In genomic region chrX:1386338-1387127, GRCh38 we compare ENCODE assay signal across 22 cellular contexts. TPM values are rescaled to one million over a fixed set of nuclear protein-coding genes. Genes with fewer than 3 reads are reported as not detected.
A peak's percentile ranks its signal among the peaks of the same experiment; 100 is the strongest.
DNase-seq lines count a peak whose midpoint lies in the region; ATAC-seq, FAIRE-seq and TF ChIP-seq lines count a peak whose summit lies in the region.
"Had no signal": no experiment of that assay in that cellular context is flagged by ENCODE, and none has a peak within 500 bp of the region (broad histone marks: within the 10 kb centered on the region; RNA-seq: fewer than 3 reads in every experiment).

No MANE protein-coding gene starts in this region.

- no peak overlapping the region for H3K56ac ChIP-seq in H1 (replicated peaks; ENCODE audit: insufficient read length, low read depth, low read length)

- 97% methylated on average over 38 of the region's 41 CpGs; no CpG with 5 or more reads in 1 of the 2 experiments for WGBS in H1 (ENCODE audit: extremely low coverage in 1 of 2, insufficient coverage in 1 of 2, insufficient read length in 1 of 2, insufficient replicate concordance in 2 of 2, low coverage in 1 of 2, low lambda C conversion rate in 2 of 2, missing lambda C conversion rate in 1 of 2), 2 experiments
- WGBS in trophoblast cell (ENCODE audit: extremely low coverage, insufficient coverage, insufficient read length) = no CpG with 5 or more reads among the region's 41 CpGs

- H2BK12ac ChIP-seq in H1 (ENCODE audit: low read depth, low read length) (no peak overlapping the region), trophoblast cell (ENCODE audit: low read length) (no peak overlapping the region)

- peak overlapping the region; percentile 23 for H3K27ac Mint-ChIP-seq in activated CD4-positive, alpha-beta memory T cell treated with anti-CD3 and anti-CD28 coated beads for 36 hours
- no peak overlapping the region for H3K27ac Mint-ChIP-seq in activated CD4-positive, alpha-beta memory T cell treated with anti-CD3 and anti-CD28 coated beads, Interleukin-2, amount 10 ng/mL, durations not matched to agents 7 days and 5 days

- H3K4ac ChIP-seq in H1 (replicated peaks; ENCODE audit: insufficient read length, low read depth, low read length) (no peak overlapping the region), trophoblast cell (ENCODE audit: low read depth, low read length) (no peak overlapping the region)

- H3K36me3 ChIP-seq in HEK293 (ENCODE audit: control insufficient read depth in 2 of 2, insufficient read depth in 1 of 2, low read length in 2 of 2) (peaks cover 58 to 69% of the 10 kb centered on the region in 2 experiments), H1 (ENCODE audit: control insufficient read depth in 2 of 4, insufficient read depth in 4 of 4, low read length in 3 of 4) (peaks cover 58 to 80% (median 65%) of the 10 kb centered on the region in 4 experiments), trophoblast cell (ENCODE audit: control insufficient read depth in 1 of 2, insufficient read depth in 2 of 2, low read length in 2 of 2) (peaks cover 63 to 71% of the 10 kb centered on the region in 2 experiments)

- H2BK120ac ChIP-seq in H1 (replicated peaks; ENCODE audit: low read depth, low read length) (no peak overlapping the region), trophoblast cell (ENCODE audit: insufficient read depth, low read length, poor library complexity) (no peak overlapping the region)

- H3K79me1 ChIP-seq in H1 (ENCODE audit: low read depth, low read length) = peaks cover 4% of the 10 kb centered on the region; the same call in 1 of the 2 replicates
- peaks cover 3% of the 10 kb centered on the region for H3K79me1 ChIP-seq in trophoblast cell (ENCODE audit: low read length)

- H3K4me1 Mint-ChIP-seq in activated CD4-positive, alpha-beta memory T cell treated with anti-CD3 and anti-CD28 coated beads for 36 hours (ENCODE audit: low read depth) = peaks cover 35% of the 10 kb centered on the region
- H3K4me1 Mint-ChIP-seq in activated CD4-positive, alpha-beta memory T cell treated with anti-CD3 and anti-CD28 coated beads, Interleukin-2, amount 10 ng/mL, durations not matched to agents 7 days and 5 days = peaks cover 34% of the 10 kb centered on the region

- no peak overlapping the region for H3K18ac ChIP-seq in H1 (ENCODE audit: extremely low read depth, low read length)
- no peak overlapping the region for H3K18ac ChIP-seq in trophoblast cell (ENCODE audit: low read length)

- H3K4me3 ChIP-seq in HEK293 (ENCODE audit: low read depth, low read length) (no peak overlapping the region), H1 (ENCODE audit: extremely low read depth in 1 of 4, insufficient read depth in 2 of 4, low read depth in 3 of 4, low read length in 4 of 4) (no peak overlapping the region), trophoblast cell (ENCODE audit: low read depth, low read length) (no peak overlapping the region)
- H3K4me3 ChIP-seq: A549, ascending aorta, colonic mucosa, hepatocyte had no signal

- H4K20me1 ChIP-seq in H1 (replicated peaks in 1 of 2; ENCODE audit: control insufficient read depth in 1 of 2, insufficient read depth in 2 of 2, low read length in 2 of 2) = peaks cover 34 to 47% of the 10 kb centered on the region in 2 experiments

- H2AK5ac ChIP-seq in H1 (ENCODE audit: low read depth, low read length) (no peak overlapping the region), trophoblast cell (ENCODE audit: low read length) (no peak overlapping the region)

- peak overlapping the region; percentile 71; the same call in 1 of the 2 replicates for H4K8ac ChIP-seq in H1 (ENCODE audit: extremely low read depth, insufficient read depth, low read length)
- H4K8ac ChIP-seq in trophoblast cell (ENCODE audit: low read depth, low read length) = no peak overlapping the region

- no peak overlapping the region for H4K12ac ChIP-seq in trophoblast cell (ENCODE audit: low read depth, low read length)

- H3K4me2 ChIP-seq in H1 (ENCODE audit: insufficient read depth in 1 of 2, low read depth in 2 of 2, low read length in 2 of 2) (no peak overlapping the region), trophoblast cell (ENCODE audit: low read length) (no peak overlapping the region)
- H3K4me2 ChIP-seq: A549, hepatocyte had no signal

- H3K23ac ChIP-seq in H1 (ENCODE audit: insufficient read length) (no peak overlapping the region), trophoblast cell (ENCODE audit: low read length) (no peak overlapping the region)

- H2BK20ac ChIP-seq in H1 (ENCODE audit: low read length) = no peak overlapping the region

- H3K9me3 ChIP-seq in HEK293 (ENCODE audit: control insufficient read depth, insufficient read depth, low read depth, low read length) (no peaks in the 10 kb centered on the region), H1 (ENCODE audit: insufficient read depth in 2 of 2, low read depth in 1 of 2, low read length in 1 of 2) (no peaks in the 10 kb centered on the region), trophoblast cell (ENCODE audit: insufficient read depth, low read depth, low read length) (peaks cover 2% of the 10 kb centered on the region)
- H3K9me3 ChIP-seq: A549, ascending aorta, colonic mucosa had no signal

- H3K9me3 Mint-ChIP-seq in activated CD4-positive, alpha-beta memory T cell treated with anti-CD3 and anti-CD28 coated beads for 36 hours = no peaks in the 10 kb centered on the region
- H3K9me3 Mint-ChIP-seq in activated CD4-positive, alpha-beta memory T cell treated with anti-CD3 and anti-CD28 coated beads, Interleukin-2, amount 10 ng/mL, durations not matched to agents 7 days and 5 days = no peaks in the 10 kb centered on the region
- H3K9me3 Mint-ChIP-seq: CD8-positive, alpha-beta memory T cell had no signal

- no peak for TF ChIP-seq POLR2A in H1 (IDR thresholded peaks at IDR 0.05; ENCODE audit: control extremely low read depth in 1 of 2, low read depth in 2 of 2, low read length in 2 of 2)

- ATAC-seq in sciatic nerve (no peak), GM21528 (IDR thresholded peaks at IDR 0.05; ENCODE audit: low FRiP score, unreplicated experiment) (no peak)
- ATAC-seq: A549, esophagus mucosa, left colon had no signal

- peaks cover 61% of the 10 kb centered on the region for H3K36me3 Mint-ChIP-seq in activated CD4-positive, alpha-beta memory T cell treated with anti-CD3 and anti-CD28 coated beads for 36 hours
- peaks cover 76% of the 10 kb centered on the region for H3K36me3 Mint-ChIP-seq in activated CD4-positive, alpha-beta memory T cell treated with anti-CD3 and anti-CD28 coated beads, Interleukin-2, amount 10 ng/mL, durations not matched to agents 7 days and 5 days (ENCODE audit: low read depth)

- H3K4me1 ChIP-seq in HEK293 (ENCODE audit: control insufficient read depth, insufficient read depth, low read length) (peaks cover 3% of the 10 kb centered on the region; the same call in 1 of the 2 replicates), H1 (replicated peaks in 1 of 4; ENCODE audit: control insufficient read depth in 3 of 4, insufficient read depth in 4 of 4, low read length in 3 of 4) (peaks cover 0 to 6% (median 2%) of the 10 kb centered on the region in 4 experiments; a peak in 6 of 7 replicates), trophoblast cell (ENCODE audit: control insufficient read depth in 1 of 2, insufficient read depth in 2 of 2, low read length in 2 of 2) (peaks cover 4 to 11% of the 10 kb centered on the region in 2 experiments)

- H2AFZ ChIP-seq in H1 (ENCODE audit: low read length) (no peak overlapping the region), trophoblast cell (ENCODE audit: insufficient read depth, low read length, poor library complexity) (no peak overlapping the region)
- H2AFZ ChIP-seq: hepatocyte had no signal

- peaks cover 4% of the 10 kb centered on the region; the same call in 1 of the 2 replicates for H3K23me2 ChIP-seq in H1 (ENCODE audit: low read depth, low read length)

- H3K9ac ChIP-seq in H1 (replicated peaks in 1 of 4; ENCODE audit: extremely low read depth in 1 of 4, low read depth in 3 of 4, low read length in 3 of 4) (no peak overlapping the region), trophoblast cell (ENCODE audit: low read length) (no peak overlapping the region)

- H3K14ac ChIP-seq in H1 (ENCODE audit: insufficient read length) (no peak overlapping the region), trophoblast cell (ENCODE audit: low read length) (no peak overlapping the region)

- TF ChIP-seq EP300 in H1 (IDR thresholded peaks at IDR 0.05; ENCODE audit: borderline replicate concordance in 1 of 2, low read depth in 2 of 2, low read length in 2 of 2) = no peak

- H3K27me3 ChIP-seq in H1 (replicated peaks in 1 of 4; ENCODE audit: control insufficient read depth in 3 of 4, extremely low read depth in 1 of 4, insufficient read depth in 3 of 4, low read length in 3 of 4) = no peaks in the 10 kb centered on the region
- H3K27me3 ChIP-seq in trophoblast cell (ENCODE audit: insufficient read depth, low read length) = no peaks in the 10 kb centered on the region
- H3K27me3 ChIP-seq: ascending aorta, colonic mucosa, hepatocyte had no signal

- no peak for FAIRE-seq in H1 (lab: Jason Lieb, UNC)
- FAIRE-seq: A549, urothelium cell line had no signal

- POLR2A ChIA-PET in activated CD4-positive, alpha-beta memory T cell treated with anti-CD3 and anti-CD28 coated beads for 36 hours (lab: Charles Lee) = no interaction called here
- POLR2A ChIA-PET in activated CD4-positive, alpha-beta memory T cell treated with anti-CD3 and anti-CD28 coated beads, Interleukin-2, amount 10 ng/mL, durations not matched to agents 7 days and 5 days (lab: Charles Lee) = no interaction called here
- POLR2A ChIA-PET in HEK293 (lab: Yijun Ruan, JAX) = no interaction called here
- POLR2A ChIA-PET in H1 (lab: Charles Lee; ENCODE audit: partially characterized antibody) = no interaction called here

- no peak overlapping the region for H4K91ac ChIP-seq in H1 (replicated peaks; ENCODE audit: insufficient read length, low read length)
- no peak overlapping the region for H4K91ac ChIP-seq in trophoblast cell (ENCODE audit: low read depth, low read length)

- no peak overlapping the region for H4K5ac ChIP-seq in H1 (ENCODE audit: insufficient read length, low read depth, low read length)

- intact Hi-C loops in activated CD4-positive, alpha-beta memory T cell treated with anti-CD3 and anti-CD28 coated beads for 36 hours (cut with micrococcal nuclease) = no loop called here
- intact Hi-C loops in sciatic nerve (cut with DNase I) = no loop called here

- H2BK15ac ChIP-seq in H1 (ENCODE audit: low read length) = no peak overlapping the region

- CTCF ChIA-PET in activated CD4-positive, alpha-beta memory T cell treated with anti-CD3 and anti-CD28 coated beads for 36 hours (lab: Charles Lee) = no interaction called here
- CTCF ChIA-PET in activated CD4-positive, alpha-beta memory T cell treated with anti-CD3 and anti-CD28 coated beads, Interleukin-2, amount 10 ng/mL, durations not matched to agents 7 days and 5 days (lab: Charles Lee) = no interaction called here
- CTCF ChIA-PET in HEK293 (lab: Yijun Ruan, JAX) (no interaction called here), H1 (lab: Charles Lee; ENCODE audit: partially characterized antibody) (no interaction called here)

- TF ChIP-seq RAD21 in H1 (IDR thresholded peaks at IDR 0.05 in 1 of 2, conservative IDR thresholded peaks at IDR 0.05 in 1 of 2; ENCODE audit: low read depth in 2 of 2, low read length in 2 of 2) = no peak

- no peaks in the 10 kb centered on the region for H3K27me3 Mint-ChIP-seq in activated CD4-positive, alpha-beta memory T cell treated with anti-CD3 and anti-CD28 coated beads for 36 hours
- no peaks in the 10 kb centered on the region for H3K27me3 Mint-ChIP-seq in activated CD4-positive, alpha-beta memory T cell treated with anti-CD3 and anti-CD28 coated beads, Interleukin-2, amount 10 ng/mL, durations not matched to agents 7 days and 5 days
- H3K27me3 Mint-ChIP-seq: CD8-positive, alpha-beta memory T cell; naive thymus-derived CD4-positive, alpha-beta T cell had no signal

- H2BK5ac ChIP-seq in H1 (ENCODE audit: low read depth, low read length) (no peak overlapping the region), trophoblast cell (ENCODE audit: low read depth, low read length, poor library complexity) (no peak overlapping the region)

- H3K4me3 Mint-ChIP-seq in activated CD4-positive, alpha-beta memory T cell treated with anti-CD3 and anti-CD28 coated beads for 36 hours = no peak overlapping the region
- H3K4me3 Mint-ChIP-seq in activated CD4-positive, alpha-beta memory T cell treated with anti-CD3 and anti-CD28 coated beads, Interleukin-2, amount 10 ng/mL, durations not matched to agents 7 days and 5 days = no peak overlapping the region

- H3K79me2 ChIP-seq in H1 (ENCODE audit: control insufficient read depth in 1 of 2, insufficient read depth in 2 of 2, low read length in 2 of 2) (peaks cover 23 to 46% of the 10 kb centered on the region in 2 experiments), trophoblast cell (ENCODE audit: control insufficient read depth, insufficient read depth, low read length, poor library complexity) (peaks cover 14% of the 10 kb centered on the region)

- H3K27ac ChIP-seq in HEK293 (ENCODE audit: extremely low read depth, low read depth, low read length) = no peak overlapping the region
- no peak overlapping the region for H3K27ac ChIP-seq in H1 (ENCODE audit: low read depth, low read length)
- no peak overlapping the region for H3K27ac ChIP-seq in trophoblast cell (ENCODE audit: low read depth, low read length)
- H3K27ac ChIP-seq: A549, ascending aorta, colonic mucosa, hepatocyte had no signal

- DNase-seq in activated CD4-positive, alpha-beta memory T cell treated with anti-CD3 and anti-CD28 coated beads for 36 hours = no peak
- DNase-seq in activated CD4-positive, alpha-beta memory T cell treated with anti-CD3 and anti-CD28 coated beads, Interleukin-2, amount 10 ng/mL, durations not matched to agents 7 days and 5 days = no peak
- DNase-seq in H1 (ENCODE audit: low read depth in 1 of 2, low spot score in 2 of 2) (peak in 1 of 2 experiments; percentile 42), sciatic nerve (ENCODE audit: low spot score) (peak; percentile 58), trophoblast cell (no peak), HCEC 1CT (no peak)
- DNase-seq: colonic mucosa; naive thymus-derived CD4-positive, alpha-beta T cell; NCI-H1092; NCI-H2171 treated with DMSO at 0.1 percent for 48 hours; NK-92 treated with Interleukin-12 subunit alpha and Interleukin-12 subunit beta, amount 100 ng/mL, for 24 hours; stimulated activated CD4-positive, alpha-beta T cell treated with anti-CD3 and anti-CD28 coated beads, Interleukin-2, amount 100 ng/mL, for 48 hours had no signal

- no peak for TF ChIP-seq CTCF in HEK293 (tag by site-specific recombination; IDR thresholded peaks at IDR 0.05)
- no peak for TF ChIP-seq CTCF in H1 (IDR thresholded peaks at IDR 0.05; ENCODE audit: control extremely low read depth in 1 of 3, insufficient read depth in 1 of 3, low read depth in 1 of 3, low read length in 3 of 3)

RNA-seq across cellular contexts. Expression of gene SLC25A6, which starts 5.4 kb away (rescaled TPM):
- 100 to 1,000 TPM; 399 to 407 TPM for total RNA-seq in activated CD4-positive, alpha-beta memory T cell treated with anti-CD3 and anti-CD28 coated beads for 36 hours
- total RNA-seq in activated CD4-positive, alpha-beta memory T cell treated with anti-CD3 and anti-CD28 coated beads, Interleukin-2, amount 10 ng/mL, durations not matched to agents 7 days and 5 days = 100 to 1,000 TPM; 249 to 255 TPM
- total RNA-seq in H1 (2021; fragmentation: NEBNext Ultra II Directional; extraction: Animal tissue kit (Norgen Biotek cat#: 25700)) = 487 and 514 TPM in 2 replicates
- 1,220 and 1,529 TPM in 2 replicates for polyA plus RNA-seq in H1 (2011; rRNA removed)
- 1,117 TPM for polyA plus RNA-seq in H1 (2011; cell fraction: cytosol; rRNA removed)
- polyA plus RNA-seq in H1 (2011; cell fraction: nucleus; rRNA removed) = 686 TPM
- 559 to 826 TPM (median 767 TPM) in 4 replicates for polyA plus RNA-seq in H1 (2012, experiment 1 of 2)
- 674 TPM for polyA plus RNA-seq in H1 (2012, experiment 2 of 2)
- polyA plus RNA-seq in H1 (2013, experiment 1 of 2) = 424 TPM
- polyA plus RNA-seq in H1 (2013, experiment 2 of 2) = 418 TPM
- polyA minus RNA-seq in H1 (2011; rRNA and poly(A)+ RNA removed) = 356 and 371 TPM in 2 replicates
- polyA minus RNA-seq in H1 (2011; cell fraction: cytosol; rRNA and poly(A)+ RNA removed) = 639 TPM
- polyA minus RNA-seq in H1 (2011; cell fraction: nucleus; rRNA and poly(A)+ RNA removed) = 472 TPM
- total RNA-seq in sciatic nerve = 167 TPM
- polyA plus RNA-seq in trophoblast cell (2013) = 444 and 461 TPM in 2 replicates

RNA-seq across cellular contexts. Expression of gene IL3RA, which starts 49.9 kb away (rescaled TPM):
- 1 to 10 TPM; 1.2 to 1.4 TPM for total RNA-seq in activated CD4-positive, alpha-beta memory T cell treated with anti-CD3 and anti-CD28 coated beads for 36 hours
- total RNA-seq in activated CD4-positive, alpha-beta memory T cell treated with anti-CD3 and anti-CD28 coated beads, Interleukin-2, amount 10 ng/mL, durations not matched to agents 7 days and 5 days = 10 to 100 TPM; 35.2 to 35.4 TPM
- not detected in 2 replicates for total RNA-seq in H1 (2021; fragmentation: NEBNext Ultra II Directional; extraction: Animal tissue kit (Norgen Biotek cat#: 25700))
- 0.11 and 0.19 TPM in 2 replicates for polyA plus RNA-seq in H1 (2011; rRNA removed)
- not detected for polyA plus RNA-seq in H1 (2011; cell fraction: cytosol; rRNA removed)
- polyA plus RNA-seq in H1 (2011; cell fraction: nucleus; rRNA removed) = 0.09 TPM
- 0.87 to 1.4 TPM (median 1.1 TPM) in 4 replicates for polyA plus RNA-seq in H1 (2012, experiment 1 of 2)
- polyA plus RNA-seq in H1 (2012, experiment 2 of 2) = not detected
- 0.08 TPM for polyA plus RNA-seq in H1 (2013, experiment 1 of 2)
- polyA plus RNA-seq in H1 (2013, experiment 2 of 2) = 0.07 TPM
- not detected in 2 replicates for polyA minus RNA-seq in H1 (2011; rRNA and poly(A)+ RNA removed)
- not detected for polyA minus RNA-seq in H1 (2011; cell fraction: cytosol; rRNA and poly(A)+ RNA removed)
- polyA minus RNA-seq in H1 (2011; cell fraction: nucleus; rRNA and poly(A)+ RNA removed) = not detected
- total RNA-seq in sciatic nerve = 17.5 TPM
- polyA plus RNA-seq in trophoblast cell (2013) = 0.26 and 0.29 TPM in 2 replicates
- total RNA-seq: G401 had no signal
- polyA plus RNA-seq: CD8-positive, alpha-beta memory T cell had no signal
